In genomic region chr5:141529873-141530272, GRCh38 we compare ENCODE assay signal across 1 cellular context.
TF ChIP-seq lines count a peak whose summit lies in the region.

No MANE protein-coding gene starts in this region.

TF ChIP-seq in GM12878, 131 proteins besides CTCF, POLR2A, EP300 and RAD21 (continues in another document):
- TF ChIP-seq SREBF1 (IDR thresholded peaks at IDR 0.05; ENCODE audit: low read length), result no peak
- TF ChIP-seq PML (IDR thresholded peaks at IDR 0.05; ENCODE audit: low read length), result no peak
- no peak for TF ChIP-seq RBBP5 (conservative IDR thresholded peaks at IDR 0.05)
- TF ChIP-seq NR2C2 (IDR thresholded peaks at IDR 0.05; ENCODE audit: borderline replicate concordance, control insufficient read depth, insufficient read length, low read depth), result no peak
- TF ChIP-seq NBN (IDR thresholded peaks at IDR 0.05), result no peak
- TF ChIP-seq GATAD2B (conservative IDR thresholded peaks at IDR 0.05; ENCODE audit: low read depth), result no peak
- no peak for TF ChIP-seq E2F4 (IDR thresholded peaks at IDR 0.05; ENCODE audit: low read depth, low read length)
- TF ChIP-seq IKZF1 (conservative IDR thresholded peaks at IDR 0.05), result peak; percentile 51; the same call in 1 of the 2 replicates
- no peak for TF ChIP-seq SRF (IDR thresholded peaks at IDR 0.05; ENCODE audit: low read depth in 2 of 2, low read length in 2 of 2)
- TF ChIP-seq ZNF207 (IDR thresholded peaks at IDR 0.05; ENCODE audit: borderline replicate concordance), result no peak
- no peak for TF ChIP-seq ZNF592 (IDR thresholded peaks at IDR 0.05)
- TF ChIP-seq POLR2AphosphoS2 (IDR thresholded peaks at IDR 0.05; ENCODE audit: low read depth, low read length), result no peak
- TF ChIP-seq HSF1 (IDR thresholded peaks at IDR 0.05; ENCODE audit: low read depth, low read length), result no peak
- no peak for TF ChIP-seq CHD1 (IDR thresholded peaks at IDR 0.05; ENCODE audit: low read depth, low read length)
- peak; percentile 83 for TF ChIP-seq EED (IDR thresholded peaks at IDR 0.05; ENCODE audit: low read depth)
- no peak for TF ChIP-seq PAX8 (IDR thresholded peaks at IDR 0.05)
- no peak for TF ChIP-seq KLF5 (IDR thresholded peaks at IDR 0.05; ENCODE audit: partially characterized antibody)
- TF ChIP-seq HCFC1 (IDR thresholded peaks at IDR 0.05; ENCODE audit: low read length), result no peak
- TF ChIP-seq E2F8 (IDR thresholded peaks at IDR 0.05; ENCODE audit: low read depth, partially characterized antibody), result no peak
- no peak for TF ChIP-seq REST (IDR thresholded peaks at IDR 0.05; ENCODE audit: low read depth, low read length)
- no peak for TF ChIP-seq CBX3 (IDR thresholded peaks at IDR 0.05; ENCODE audit: borderline replicate concordance, low read depth)
- TF ChIP-seq NFXL1 (IDR thresholded peaks at IDR 0.05; ENCODE audit: borderline replicate concordance), result no peak
- TF ChIP-seq ZBTB33 (IDR thresholded peaks at IDR 0.05), result no peak
- TF ChIP-seq RB1 (IDR thresholded peaks at IDR 0.05; ENCODE audit: borderline replicate concordance), result no peak
- TF ChIP-seq JUNB (IDR thresholded peaks at IDR 0.05), result no peak
- no peak for TF ChIP-seq BCL3 (IDR thresholded peaks at IDR 0.05; ENCODE audit: borderline replicate concordance, insufficient read depth, low read depth, low read length, poor library complexity, severe bottlenecking)
- TF ChIP-seq ESRRA (IDR thresholded peaks at IDR 0.05; ENCODE audit: low read length), result no peak
- 0 out of 2 replicates have a peak, but pooled peaks have one; percentile 18 for TF ChIP-seq MTA2 (IDR thresholded peaks at IDR 0.05; ENCODE audit: low read depth)
- TF ChIP-seq BRCA1 (IDR thresholded peaks at IDR 0.05; ENCODE audit: low read depth, low read length), result no peak
- TF ChIP-seq CHD2 (IDR thresholded peaks at IDR 0.05; ENCODE audit: borderline replicate concordance, low read depth, low read length), result no peak
- TF ChIP-seq HDAC2 (IDR thresholded peaks at IDR 0.05), result no peak
- no peak for TF ChIP-seq RAD51 (IDR thresholded peaks at IDR 0.05)
- no peak for TF ChIP-seq CEBPZ (IDR thresholded peaks at IDR 0.05; ENCODE audit: low read depth, low read length)
- no peak for TF ChIP-seq ATF7 (IDR thresholded peaks at IDR 0.05; ENCODE audit: low read depth)
